ENCODE assay signal across 27 cellular contexts in genomic region chr18:40980171-40980570, GRCh38.
"Had no signal": no experiment of that assay in that cellular context is flagged by ENCODE, and none has a peak within 500 bp of the region (broad histone marks: within the 10 kb centered on the region; RNA-seq: fewer than 3 reads in every experiment).

No MANE protein-coding gene starts in this region.

- H3K4me1 ChIP-seq: left lung, lower lobe of right lung, pancreas, prostate gland, stomach, testis, thyroid gland, transverse colon, upper lobe of right lung had no signal

- H3K27ac ChIP-seq: left lung, lower lobe of right lung, pancreas, prostate gland, skin epidermis, stomach, testis, thyroid gland, transverse colon, upper lobe of right lung had no signal

- H3K9me3 ChIP-seq: lower lobe of right lung, pancreas, prostate gland, testis, thyroid gland, transverse colon, upper lobe of right lung had no signal

- H3K36me3 Mint-ChIP-seq: naive thymus-derived CD8-positive, alpha-beta T cell; stimulated activated naive B cell treated with anti-CD40 and anti-IgM and Interleukin-4, amounts not matched to agents 10 μg/mL and 1 μg/mL and 100 μg/mL, for 72 hours had no signal

- H3K9me3 Mint-ChIP-seq: neural crest cell had no signal

- H3K4me1 Mint-ChIP-seq: naive thymus-derived CD8-positive, alpha-beta T cell; nephron; neural crest cell; stimulated activated naive B cell treated with anti-CD40 and anti-IgM and Interleukin-4, amounts not matched to agents 10 μg/mL and 1 μg/mL and 100 μg/mL, for 72 hours had no signal

- H3K36me3 ChIP-seq: left lung, lower lobe of right lung, pancreas, prostate gland, stomach, thyroid gland, transverse colon, upper lobe of right lung had no signal

- H3K4me3 ChIP-seq: left lung, lower lobe of right lung, pancreas, prostate gland, skin epidermis, stomach, testis, thyroid gland, transverse colon, upper lobe of right lung had no signal

- H3K27me3 ChIP-seq: left lung, pancreas, stomach, testis, thyroid gland, transverse colon, upper lobe of right lung had no signal

- H3K27me3 Mint-ChIP-seq: naive thymus-derived CD8-positive, alpha-beta T cell; stimulated activated naive B cell treated with anti-CD40 and anti-IgM and Interleukin-4, amounts not matched to agents 10 μg/mL and 1 μg/mL and 100 μg/mL, for 72 hours had no signal

- DNase-seq: left colon; left lung; lower lobe of right lung; mammary epithelial cell; mesenchymal stem cell; naive thymus-derived CD8-positive, alpha-beta T cell; nucleus accumbens; pancreas; posterior cingulate gyrus; retina; right cardiac atrium; stimulated activated CD4-positive, alpha-beta T cell treated with anti-CD3 and anti-CD28 coated beads, Interleukin-12 subunit alpha, Interleukin-12 subunit beta, amount 100 ng/mL, for 4 hours; stimulated activated CD4-positive, alpha-beta T cell treated with anti-CD3 and anti-CD28 coated beads, Interleukin-15, amount 100 ng/mL, for 24 hours; stimulated activated CD4-positive, alpha-beta T cell treated with anti-CD3 and anti-CD28 coated beads, Interleukin-2, amount 100 ng/mL, for 24 hours; stimulated activated CD4-positive, alpha-beta T cell treated with anti-CD3 and anti-CD28 coated beads, Interleukin-4, amount 100 ng/mL, for 1 hour; stimulated activated naive B cell treated with anti-CD40 and anti-IgM and Interleukin-4, amounts not matched to agents 10 μg/mL and 1 μg/mL and 100 μg/mL, for 72 hours; stimulated activated naive CD8-positive, alpha-beta T cell treated with anti-CD3 and anti-CD28 coated beads, Interleukin-15, Interleukin-2, amounts not matched to agents 100 U/mL and 50 U/mL, for 24 hours; stomach; testis; thyroid gland; transverse colon; upper lobe of right lung had no signal

- ATAC-seq: left colon; left lung; lower lobe of right lung; naive thymus-derived CD8-positive, alpha-beta T cell; pancreas; right cardiac atrium; sciatic nerve; stimulated activated naive B cell treated with anti-CD40 and anti-IgM and Interleukin-4, amounts not matched to agents 10 μg/mL and 1 μg/mL and 100 μg/mL, for 72 hours; stimulated activated naive CD8-positive, alpha-beta T cell treated with anti-CD3 and anti-CD28 coated beads, Interleukin-15, Interleukin-2, amounts not matched to agents 100 U/mL and 50 U/mL, for 24 hours; upper lobe of right lung had no signal

- H3K4me3 Mint-ChIP-seq: naive thymus-derived CD8-positive, alpha-beta T cell; nephron; neural crest cell; stimulated activated naive B cell treated with anti-CD40 and anti-IgM and Interleukin-4, amounts not matched to agents 10 μg/mL and 1 μg/mL and 100 μg/mL, for 72 hours had no signal

- H3K27ac Mint-ChIP-seq: naive thymus-derived CD8-positive, alpha-beta T cell; nephron; stimulated activated naive B cell treated with anti-CD40 and anti-IgM and Interleukin-4, amounts not matched to agents 10 μg/mL and 1 μg/mL and 100 μg/mL, for 72 hours had no signal
